16 cellular contexts compared by ENCODE assay signal in genomic region chr2:132161161-132162124, GRCh38. TPM values are rescaled to one million over a fixed set of nuclear protein-coding genes. Genes with fewer than 3 reads are reported as not detected.
"Had no signal": no experiment of that assay in that cellular context is flagged by ENCODE, and none has a peak within 500 bp of the region (broad histone marks: within the 10 kb centered on the region; RNA-seq: fewer than 3 reads in every experiment).

ANKRD30BL (minus strand) TSS chr2:132161952; CDS start chr2:132161705, 247 bp downstream.

RNA-seq across cellular contexts. Expression of gene ANKRD30BL, which starts in this region (rescaled TPM):
- total RNA-seq: activated CD4-positive, alpha-beta memory T cell treated with anti-CD3 and anti-CD28 coated beads for 36 hours; activated CD4-positive, alpha-beta T cell treated with anti-CD3 and anti-CD28 coated beads for 36 hours; activated CD4-positive, alpha-beta T cell treated with anti-CD3 and anti-CD28 coated beads, Interleukin-2, amount 10 ng/mL, durations not matched to agents 24 days and 14 days; activated naive CD4-positive, alpha-beta T cell treated with anti-CD3 and anti-CD28 coated beads, Interleukin-2, amount 50 U/mL, for 72 hours; activated T-cell treated with anti-CD3 and anti-CD28 coated beads, Interleukin-2, amount 50 U/mL, for 72 hours; astrocyte; bronchial epithelial cell; cardiac septum; chondrocyte; dermis blood vessel endothelial cell; endothelial cell of umbilical vein; esophagus squamous epithelium; fibroblast of lung; fibroblast of villous mesenchyme; heart left ventricle; T-helper 1 cell treated with Interleukin-12 subunit alpha and Interleukin-12 subunit beta and Interleukin-4 antibody, amounts not matched to agents 30 ng/mL and 1 ng/mL, for 36 hours had no signal
